Comparison of ENCODE assay signal across 11 cellular contexts in the genomic region with DNA sequence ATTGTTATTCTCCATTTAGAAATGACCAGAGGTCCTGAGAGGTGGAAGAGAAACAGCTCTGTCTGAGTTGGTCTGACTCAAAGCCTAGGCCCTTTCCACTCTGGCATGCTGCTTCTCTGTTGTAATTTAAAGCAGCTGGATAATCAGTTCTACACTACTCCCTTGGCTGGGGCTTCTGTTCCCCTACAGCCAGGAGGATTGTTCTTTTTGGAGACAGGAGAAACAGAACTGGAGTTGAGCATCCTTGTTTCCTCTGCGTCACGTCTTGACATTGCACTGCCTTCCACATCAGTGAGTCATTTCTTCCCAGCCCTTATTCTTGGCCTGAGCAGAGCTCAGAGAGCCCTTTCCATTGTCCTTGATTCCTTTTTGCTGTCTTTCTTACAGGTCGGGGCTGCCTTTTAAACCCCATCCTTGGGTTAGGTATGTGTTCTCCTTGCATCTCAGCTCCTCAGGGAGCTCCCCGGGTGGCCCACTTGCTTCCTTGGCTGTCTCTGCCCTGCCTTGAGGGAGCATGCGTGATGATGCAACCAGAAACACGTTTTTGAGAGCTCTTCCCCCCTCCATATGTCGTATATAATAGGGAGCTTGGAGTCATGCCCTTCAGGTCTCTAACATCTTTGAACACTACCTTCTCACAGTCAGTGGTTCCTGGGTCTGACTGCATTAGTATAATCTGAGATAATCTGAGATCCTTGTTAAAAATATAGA. TPM values are rescaled to one million over a fixed set of nuclear protein-coding genes. Genes with fewer than 3 reads are reported as not detected.
DNase-seq lines count a peak whose midpoint lies in the region; ATAC-seq, FAIRE-seq and TF ChIP-seq lines count a peak whose summit lies in the region.
"Had no signal": no experiment of that assay in that cellular context is flagged by ENCODE, and none has a peak within 500 bp of the region (broad histone marks: within the 10 kb centered on the region; RNA-seq: fewer than 3 reads in every experiment).

No MANE protein-coding gene starts in this region.

- H3K4me3 ChIP-seq in lower lobe of right lung: no peak overlapping the region
- H3K4me3 ChIP-seq in effector memory CD4-positive, alpha-beta T cell (ENCODE audit: insufficient read depth, low read depth, low read length, poor library complexity, severe bottlenecking): no peak overlapping the region

- FAIRE-seq in urothelium cell line (lab: Jason Lieb, UNC): no peak

- H3K27me3 ChIP-seq in lower lobe of right lung (ENCODE audit: low read depth): no peaks in the 10 kb centered on the region
- H3K27me3 ChIP-seq in effector memory CD4-positive, alpha-beta T cell (replicated peaks; ENCODE audit: control insufficient read depth, insufficient read depth, low read length, poor library complexity, severe bottlenecking): no peaks in the 10 kb centered on the region

- H3K27ac ChIP-seq in lower lobe of right lung: peak overlapping the region; percentile 53
- H3K27ac ChIP-seq in effector memory CD4-positive, alpha-beta T cell (ENCODE audit: insufficient read depth, low read length, poor library complexity, severe bottlenecking): no peak overlapping the region
- H3K27ac ChIP-seq: 22Rv1 had no signal

- DNase-seq in DMS 273 (lab: John Stamatoyannopoulos, UW; ENCODE audit: unreplicated experiment): peak; percentile 30
- DNase-seq in DMS 273 treated with DMSO at 0.1 percent for 48 hours (lab: John Stamatoyannopoulos, UW): no peak
- DNase-seq in dedifferentiated amniotic fluid mesenchymal stem cell (ENCODE audit: extremely low spot score): peak; percentile 59
- no peak for DNase-seq in lower lobe of right lung
- peak; percentile 18 for DNase-seq in urothelium cell line (ENCODE audit: low spot score)
- no peak for DNase-seq in effector memory CD4-positive, alpha-beta T cell
- DNase-seq in NCI-H2227 treated with DMSO at 0.1 percent for 48 hours (lab: John Stamatoyannopoulos, UW): no peak
- DNase-seq in GF-D8 (lab: John Stamatoyannopoulos, UW): no peak
- DNase-seq: activated CD8-positive, alpha-beta memory T cell treated with anti-CD3 and anti-CD28 coated beads for 24 hours; central memory CD4-positive, alpha-beta T cell had no signal

- no peak for TF ChIP-seq CTCF in lower lobe of right lung (IDR thresholded peaks at IDR 0.05)

- peak; percentile 34 to 49 for ATAC-seq in lower lobe of right lung

- intact Hi-C loops in lower lobe of right lung (cut with DNase I): no loop called here

- H3K36me3 ChIP-seq in lower lobe of right lung: peaks cover 77% of the 10 kb centered on the region
- H3K36me3 ChIP-seq in effector memory CD4-positive, alpha-beta T cell (ENCODE audit: control insufficient read depth, insufficient read depth, low read length): peaks cover 6% of the 10 kb centered on the region

- H3K4me1 ChIP-seq in lower lobe of right lung: peaks cover 9% of the 10 kb centered on the region
- H3K4me1 ChIP-seq in effector memory CD4-positive, alpha-beta T cell (ENCODE audit: control insufficient read depth, insufficient read depth, low read length, poor library complexity, severe bottlenecking): no peaks in the 10 kb centered on the region

- H3K9me3 ChIP-seq in lower lobe of right lung: no peaks in the 10 kb centered on the region
- no peaks in the 10 kb centered on the region for H3K9me3 ChIP-seq in effector memory CD4-positive, alpha-beta T cell (ENCODE audit: control insufficient read depth, low read length)

RNA-seq across cellular contexts. Expression of a gene that starts 35.7 kb away (rescaled TPM):
- 16.0 TPM for total RNA-seq in lower lobe of right lung

Comparison
In these comparisons a context has a peak if more than half of its experiments do, and no peak if none do; other contexts are left out.
1. DNase-seq: peak in DMS 273 (single experiment), dedifferentiated amniotic fluid mesenchymal stem cell (single experiment) and urothelium cell line (single experiment); none in DMS 273 treated with DMSO at 0.1 percent for 48 hours (single experiment), lower lobe of right lung (single experiment), effector memory CD4-positive, alpha-beta T cell (0 of 3), NCI-H2227 treated with DMSO at 0.1 percent for 48 hours (single experiment) and GF-D8 (single experiment).